In the genomic region with DNA sequence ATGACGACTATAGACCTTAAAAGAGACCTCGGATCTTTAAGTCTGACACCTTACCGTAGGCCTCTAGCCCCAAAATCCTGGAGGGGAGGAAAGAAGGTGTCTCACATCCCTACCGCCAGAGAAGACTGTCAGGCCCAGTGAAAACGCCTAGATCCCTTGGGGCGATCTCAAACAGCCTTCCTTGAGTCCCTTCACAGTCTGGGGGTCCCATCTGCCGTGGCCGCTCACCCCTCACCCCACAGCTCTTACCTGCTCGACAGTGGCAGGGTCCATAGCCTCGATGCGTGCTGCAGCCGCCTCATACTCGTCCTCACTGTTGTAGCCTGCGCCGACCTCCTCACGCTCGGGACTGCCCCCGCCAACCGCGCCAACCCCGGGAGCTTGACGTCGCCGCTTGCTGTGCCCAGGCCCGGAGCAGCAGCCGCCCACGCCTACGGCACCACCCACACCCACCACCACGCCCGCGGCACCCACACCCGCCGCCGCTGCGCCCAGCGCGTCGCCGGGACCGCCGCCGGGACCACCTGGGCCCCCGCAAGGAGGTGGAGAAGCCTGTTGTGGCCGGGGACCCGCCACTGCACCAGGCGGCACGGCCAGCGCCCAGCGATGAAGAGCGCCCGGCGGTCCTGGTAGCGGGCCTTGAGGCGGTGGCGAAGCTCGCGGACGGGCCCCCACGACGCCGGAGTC, we compare ENCODE assay signal across 6 cellular contexts. TPM values are rescaled to one million over a fixed set of nuclear protein-coding genes. Genes with fewer than 3 reads are reported as not detected.
DNase-seq lines count a peak whose midpoint lies in the region; FAIRE-seq and TF ChIP-seq lines count a peak whose summit lies in the region.

No MANE protein-coding gene starts in this region.

- H3K27ac Mint-ChIP-seq in endothelial cell (ENCODE audit: unreplicated experiment), result peak overlapping the region; percentile 18

- DNase-seq in Daoy (ENCODE audit: low read depth) (peak; percentile 9), T-helper 1 cell (peak in 4 of 5 donors; percentile 35 to 60 (median 46)), endothelial cell (ENCODE audit: low spot score) (peak; percentile 14), small intestine (no peak), NCI-H526 (lab: John Stamatoyannopoulos, UW) (no peak), SHP77 treated with DMSO at 0.1 percent for 48 hours (lab: John Stamatoyannopoulos, UW) (no peak)

- TF ChIP-seq CTCF in endothelial cell (IDR thresholded peaks at IDR 0.05; ENCODE audit: unreplicated experiment), result no peak

- FAIRE-seq in small intestine (lab: Jason Lieb, UNC), result no peak

- no peaks in the 10 kb centered on the region for H3K9me3 ChIP-seq in small intestine (ENCODE audit: control insufficient read depth, low read depth)

- no peaks in the 10 kb centered on the region for H3K27me3 ChIP-seq in small intestine (ENCODE audit: control insufficient read depth in 2 of 2, insufficient read depth in 2 of 2, low read length in 2 of 2)

- peak overlapping the region; percentile 80 to 100 for H3K27ac ChIP-seq in small intestine (ENCODE audit: low read depth in 1 of 2, low read length in 1 of 2)

- 1 to 41% (median 1%) methylated on average over 22 to 61 of the region's 61 CpGs for WGBS in small intestine, 3 donors

- H3K9me3 Mint-ChIP-seq in endothelial cell (ENCODE audit: unreplicated experiment), result no peaks in the 10 kb centered on the region

- peaks cover 7% of the 10 kb centered on the region for H3K4me1 Mint-ChIP-seq in endothelial cell (ENCODE audit: unreplicated experiment)

- no peaks in the 10 kb centered on the region for H3K36me3 ChIP-seq in small intestine (ENCODE audit: control insufficient read depth in 2 of 2, insufficient read depth in 2 of 2, low read length in 2 of 2)

- no peaks in the 10 kb centered on the region for H3K36me3 Mint-ChIP-seq in endothelial cell (ENCODE audit: low read depth, unreplicated experiment)

- H3K27me3 Mint-ChIP-seq in endothelial cell (ENCODE audit: unreplicated experiment), result peaks cover 7% of the 10 kb centered on the region

- H3K4me3 ChIP-seq in small intestine (ENCODE audit: low read depth in 1 of 2, low read length in 2 of 2), result peak overlapping the region; percentile 57 to 73

- peaks cover 0 to 6% of the 10 kb centered on the region in 2 donors for H3K4me1 ChIP-seq in small intestine (ENCODE audit: control insufficient read depth in 2 of 2, insufficient read depth in 1 of 2, low read depth in 1 of 2, low read length in 1 of 2)

- H3K4me3 Mint-ChIP-seq in endothelial cell (ENCODE audit: unreplicated experiment), result peak overlapping the region; percentile 89

RNA-seq across cellular contexts. Expression of a gene that starts 0.5 kb away (rescaled TPM):
- 16.8 and 17.8 TPM in 2 replicates for total RNA-seq in Daoy (2014; rRNA removed; shearing (Covaris generic))
- 48.8 TPM for total RNA-seq in endothelial cell (ENCODE audit: unreplicated experiment)
- 10 to 100 TPM; 28.3 to 57.5 (median 37.0) TPM for polyA plus RNA-seq in small intestine

RNA-seq across cellular contexts. Expression of a gene that starts 14.8 kb away (rescaled TPM):
- 0.18 and 0.46 TPM in 2 replicates for total RNA-seq in Daoy (2014; rRNA removed; shearing (Covaris generic))
- total RNA-seq in endothelial cell (ENCODE audit: unreplicated experiment), result 6.0 TPM
- 1 to 10 TPM in 1 of 3 donors, under 1 TPM in 2; 0.27 to 1.1 (median 0.45) TPM for polyA plus RNA-seq in small intestine

RNA-seq across cellular contexts. Expression of a gene that starts 38.0 kb away (rescaled TPM):
- total RNA-seq in Daoy (2014; rRNA removed; shearing (Covaris generic)), result 4.6 and 6.6 TPM in 2 replicates
- 7.0 TPM for total RNA-seq in endothelial cell (ENCODE audit: unreplicated experiment)
- polyA plus RNA-seq in small intestine, result 10 to 100 TPM in 2 of 3 donors, 1 to 10 TPM in 1; 2.9 to 35.1 (median 10.1) TPM

RNA-seq across cellular contexts. Expression of a gene that starts 45.2 kb away (rescaled TPM):
- 9.7 and 16.9 TPM in 2 replicates for total RNA-seq in Daoy (2014; rRNA removed; shearing (Covaris generic))
- total RNA-seq in endothelial cell (ENCODE audit: unreplicated experiment), result 63.6 TPM
- 10 to 100 TPM; 18.1 to 26.7 (median 26.4) TPM for polyA plus RNA-seq in small intestine

RNA-seq across cellular contexts. Expression of a gene that starts 45.4 kb away (rescaled TPM):
- 24.8 and 24.9 TPM in 2 replicates for total RNA-seq in Daoy (2014; rRNA removed; shearing (Covaris generic))
- total RNA-seq in endothelial cell (ENCODE audit: unreplicated experiment), result 27.2 TPM
- 10 to 100 TPM in 1 of 3 donors, 1 to 10 TPM in 2; 8.1 to 31.5 (median 9.7) TPM for polyA plus RNA-seq in small intestine

Comparison
In these comparisons a context has a peak if more than half of its experiments do, and no peak if none do; other contexts are left out.
1. DNase-seq: peak in Daoy (single experiment), T-helper 1 cell (4 of 5) and endothelial cell (single experiment); none in small intestine (single experiment), NCI-H526 (0 of 2) and SHP77 treated with DMSO at 0.1 percent for 48 hours (single experiment).